Comparison of ENCODE assay signal across 14 cellular contexts in the genomic region with DNA sequence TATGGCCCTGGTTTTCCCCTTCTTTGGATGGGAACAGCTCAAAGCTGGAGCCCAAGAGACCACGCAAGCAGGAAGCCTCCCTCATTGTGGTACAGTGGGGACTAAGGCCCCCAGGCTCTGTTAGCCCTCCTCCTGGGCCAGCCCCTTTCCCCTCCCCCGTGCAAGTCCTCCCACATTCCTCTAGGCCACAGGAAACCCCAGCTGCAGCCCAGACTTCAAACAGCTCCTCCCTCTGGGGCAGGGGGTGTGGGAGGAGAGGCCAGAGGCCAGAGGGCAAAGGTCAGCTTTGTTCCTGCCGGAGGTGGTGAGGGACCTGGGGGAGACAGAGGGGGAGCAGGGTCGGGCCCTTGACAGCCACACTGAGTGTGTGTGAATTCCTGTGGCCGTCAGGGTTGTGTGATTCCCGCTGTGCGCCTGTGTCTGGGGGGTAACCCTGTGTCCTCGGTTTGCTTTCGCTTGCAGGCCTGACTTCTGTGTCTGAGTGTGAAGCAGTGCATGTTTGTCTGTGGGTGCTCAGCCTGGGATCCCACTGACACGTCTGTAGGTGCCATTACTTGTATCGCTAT. TPM values are rescaled to one million over a fixed set of nuclear protein-coding genes. Genes with fewer than 3 reads are reported as not detected.
A peak's percentile ranks its signal among the peaks of the same experiment; 100 is the strongest.
DNase-seq lines count a peak whose midpoint lies in the region; ATAC-seq and TF ChIP-seq lines count a peak whose summit lies in the region.
"Had no signal": no experiment of that assay in that cellular context is flagged by ENCODE, and none has a peak within 500 bp of the region (broad histone marks: within the 10 kb centered on the region; RNA-seq: fewer than 3 reads in every experiment).

No MANE protein-coding gene starts in this region.

- no peak overlapping the region for H2AFZ ChIP-seq in trophoblast cell (ENCODE audit: insufficient read depth, low read length, poor library complexity)

- H2BK12ac ChIP-seq in trophoblast cell (ENCODE audit: low read length): peak overlapping the region; percentile 85

- TF ChIP-seq CTCF in RWPE1 (conservative IDR thresholded peaks at IDR 0.05; ENCODE audit: low read depth): no peak

- H3K4ac ChIP-seq in trophoblast cell (ENCODE audit: low read depth, low read length): peak overlapping the region; percentile 41

- ATAC-seq in GM21526 (IDR thresholded peaks at IDR 0.05; ENCODE audit: low FRiP score, unreplicated experiment): no peak
- ATAC-seq: activated T-cell treated with anti-CD3 and anti-CD28 coated beads, Interleukin-2, amount 50 U/mL, for 72 hours; foreskin keratinocyte had no signal

- no peak overlapping the region for H3K9ac ChIP-seq in HUES48 (ENCODE audit: low read depth, low read length)
- H3K9ac ChIP-seq in trophoblast cell (ENCODE audit: low read length): no peak overlapping the region

- H2BK120ac ChIP-seq in trophoblast cell (ENCODE audit: insufficient read depth, low read length, poor library complexity): peak overlapping the region; percentile 88

- POLR2A ChIA-PET in RWPE1 (lab: Yijun Ruan, JAX; ENCODE audit: low non-redundant PET): no interaction called here

- H3K18ac ChIP-seq in trophoblast cell (ENCODE audit: low read length): peak overlapping the region; percentile 58

- H2AK5ac ChIP-seq in trophoblast cell (ENCODE audit: low read length): peak overlapping the region; percentile 38

- H3K79me2 ChIP-seq in trophoblast cell (ENCODE audit: control insufficient read depth, insufficient read depth, low read length, poor library complexity): peaks cover 14% of the 10 kb centered on the region

- no peak for DNase-seq in RWPE1 (ENCODE audit: low spot score)
- peak; percentile 45 for DNase-seq in glomerular visceral epithelial cell (ENCODE audit: extremely low spot score)
- DNase-seq in trophoblast cell: no peak
- DNase-seq in hippocampal formation (lab: John Stamatoyannopoulos, UW): no peak
- no peak for DNase-seq in activated T-cell treated with anti-CD3 and anti-CD28 coated beads for 4 hours
- DNase-seq: activated CD4-positive, alpha-beta T cell treated with anti-CD3 and anti-CD28 coated beads for 48 hours; activated T-cell treated with anti-CD3 and anti-CD28 coated beads, Interleukin-2, amount 50 U/mL, for 72 hours; amniotic stem cell; foreskin keratinocyte; naive B cell; NCI-H2107; T-helper 1 cell had no signal

- peak overlapping the region; percentile 44 for H3K14ac ChIP-seq in trophoblast cell (ENCODE audit: low read length)

- peak overlapping the region; percentile 90 for H2BK5ac ChIP-seq in trophoblast cell (ENCODE audit: low read depth, low read length, poor library complexity)

- CTCF ChIA-PET in RWPE1 (lab: Yijun Ruan, JAX): interaction anchor here (0.6 to 8.1 kb wide), 16 partner anchors 43 to 307 kb away, joined by 3 to 67 read pairs (median 3); a partner anchor contains a TSS

- H3K27ac ChIP-seq in HUES48 (ENCODE audit: low read depth, low read length) (peak overlapping the region; percentile 61), RWPE1 (peak overlapping the region; percentile 93), trophoblast cell (ENCODE audit: low read depth, low read length) (peak overlapping the region; percentile 84)
- H3K27ac ChIP-seq: foreskin keratinocyte had no signal

- no peaks in the 10 kb centered on the region for H3K9me3 ChIP-seq in HUES48 (ENCODE audit: control insufficient read depth, insufficient read depth, low read length)
- H3K9me3 ChIP-seq in trophoblast cell (ENCODE audit: insufficient read depth, low read depth, low read length): peaks cover 2% of the 10 kb centered on the region

- H3K4me2 ChIP-seq in trophoblast cell (ENCODE audit: low read length): peak overlapping the region; percentile 46

- H3K4me1 ChIP-seq in HUES48 (ENCODE audit: control insufficient read depth, insufficient read depth, low read length) (peaks cover 32% of the 10 kb centered on the region), trophoblast cell (ENCODE audit: control insufficient read depth in 1 of 2, insufficient read depth in 2 of 2, low read length in 2 of 2) (peaks cover 30% of the 10 kb centered on the region in 2 experiments)

- no CpG with 5 or more reads among the region's 11 CpGs for WGBS in trophoblast cell (ENCODE audit: extremely low coverage, insufficient coverage, insufficient read length)

- H3K27me3 ChIP-seq in HUES48 (ENCODE audit: control insufficient read depth, insufficient read depth, low read length) (no peaks in the 10 kb centered on the region; the same call in 1 of the 2 replicates), trophoblast cell (ENCODE audit: insufficient read depth, low read length) (no peaks in the 10 kb centered on the region)

- H3K4me3 ChIP-seq in HUES48 (ENCODE audit: low read depth, low read length): no peak overlapping the region
- H3K4me3 ChIP-seq in trophoblast cell (ENCODE audit: low read depth, low read length): no peak overlapping the region

- peaks cover 35% of the 10 kb centered on the region for H3K79me1 ChIP-seq in trophoblast cell (ENCODE audit: low read length)

- H4K12ac ChIP-seq in trophoblast cell (ENCODE audit: low read depth, low read length): no peak overlapping the region

- peak overlapping the region; percentile 78 for H4K91ac ChIP-seq in trophoblast cell (ENCODE audit: low read depth, low read length)

- no peak overlapping the region for H3K23ac ChIP-seq in trophoblast cell (ENCODE audit: low read length)

- H3K36me3 ChIP-seq in HUES48 (ENCODE audit: control insufficient read depth, insufficient read depth, low read length) (no peaks in the 10 kb centered on the region), trophoblast cell (ENCODE audit: control insufficient read depth in 1 of 2, insufficient read depth in 2 of 2, low read length in 2 of 2) (no peaks in the 10 kb centered on the region)

- H4K8ac ChIP-seq in trophoblast cell (ENCODE audit: low read depth, low read length): peak overlapping the region; percentile 12

RNA-seq across cellular contexts. Expression of a gene that starts 3.4 kb away (rescaled TPM):
- polyA plus RNA-seq in trophoblast cell (2013): 37.4 and 37.5 TPM in 2 replicates

RNA-seq across cellular contexts. Expression of a gene that starts 27.7 kb away (rescaled TPM):
- polyA plus RNA-seq in trophoblast cell (2013): 0.04 TPM in 1 of 2 replicates, not detected in the other
